Comparison of ENCODE assay signal across 17 cellular contexts in genomic region chr20:11324990-11325389, GRCh38.
DNase-seq lines count a peak whose midpoint lies in the region; ATAC-seq and TF ChIP-seq lines count a peak whose summit lies in the region.
"Had no signal": no experiment of that assay in that cellular context is flagged by ENCODE, and none has a peak within 500 bp of the region (broad histone marks: within the 10 kb centered on the region; RNA-seq: fewer than 3 reads in every experiment).

No MANE protein-coding gene starts in this region.

- H2AFZ ChIP-seq in mammary epithelial cell (ENCODE audit: low read depth, low read length), result peak overlapping the region; percentile 40
- H2AFZ ChIP-seq: GM23248 had no signal

- no peaks in the 10 kb centered on the region for H4K20me1 ChIP-seq in mammary epithelial cell (ENCODE audit: insufficient read depth, low read length)

- no peak overlapping the region for H3K4me3 Mint-ChIP-seq in MCF 10A (ENCODE audit: unreplicated experiment)
- H3K4me3 Mint-ChIP-seq: CD4-positive, alpha-beta T cell had no signal

- peak; percentile 90 for DNase-seq in mammary epithelial cell
- no peak for DNase-seq in MCF 10A (ENCODE audit: unreplicated experiment)
- DNase-seq in epithelial cell of esophagus (ENCODE audit: low read depth), result peak; percentile 77
- DNase-seq in kidney glomerular epithelial cell (lab: John Stamatoyannopoulos, UW), result peak; percentile 42
- DNase-seq in GM13977 (ENCODE audit: low spot score), result no peak
- no peak for DNase-seq in body of pancreas
- no peak for DNase-seq in activated CD4-positive, alpha-beta T cell treated with anti-CD3 and anti-CD28 coated beads, Interleukin-2, amount 50 U/mL, for 1 hour
- DNase-seq: AML-193; Caco-2; CD4-positive, alpha-beta T cell; GDM1; GM23248 had no signal

- no peaks in the 10 kb centered on the region for H3K4me1 Mint-ChIP-seq in MCF 10A (ENCODE audit: insufficient read depth, unreplicated experiment)

- H3K27me3 ChIP-seq in mammary epithelial cell (ENCODE audit: insufficient read depth, low read length) (no peaks in the 10 kb centered on the region), body of pancreas (no peaks in the 10 kb centered on the region)

- peaks cover 23% of the 10 kb centered on the region for H3K9me3 Mint-ChIP-seq in MCF 10A (ENCODE audit: unreplicated experiment)

- H3K4me1 ChIP-seq in mammary epithelial cell (ENCODE audit: insufficient read depth, low read length) (peaks cover 3% of the 10 kb centered on the region), body of pancreas (no peaks in the 10 kb centered on the region)
- H3K4me1 ChIP-seq: A549, Caco-2 had no signal

- ATAC-seq in GM18868 (IDR thresholded peaks at IDR 0.05; ENCODE audit: unreplicated experiment) (no peak), body of pancreas (no peak)
- ATAC-seq: A549 had no signal

- intact Hi-C loops in mammary epithelial cell (cut with micrococcal nuclease), result no loop called here
- intact Hi-C loops in MCF 10A (cut with micrococcal nuclease), result no loop called here
- intact Hi-C loops in body of pancreas (cut with DNase I), result no loop called here

- in situ Hi-C loops in mammary epithelial cell (cut with MboI; ENCODE audit: low sequenced_read_pairs in 2 of 2), result no loop called here
- in situ Hi-C loops in GM13977 (cut with MboI; ENCODE audit: low pct_unique_long_range_greater_than_20kb, low sequenced_read_pairs, unreplicated experiment), result no loop called here

- no peaks in the 10 kb centered on the region for H3K9me3 ChIP-seq in mammary epithelial cell (replicated peaks; ENCODE audit: insufficient read depth, low read length)
- no peaks in the 10 kb centered on the region for H3K9me3 ChIP-seq in body of pancreas
- H3K9me3 ChIP-seq: HAP-1 had no signal

- no peaks in the 10 kb centered on the region for H3K79me2 ChIP-seq in mammary epithelial cell (ENCODE audit: insufficient read depth, low read length)

- H3K4me3 ChIP-seq in mammary epithelial cell (replicated peaks in 1 of 3; ENCODE audit: insufficient read depth in 1 of 3, low read depth in 2 of 3, low read length in 3 of 3) (no peak overlapping the region), epithelial cell of esophagus (ENCODE audit: low read length) (no peak overlapping the region), body of pancreas (no peak overlapping the region)
- H3K4me3 ChIP-seq: A549, GM23248, HAP-1 had no signal

- H3K36me3 Mint-ChIP-seq in MCF 10A (ENCODE audit: insufficient read depth, unreplicated experiment), result no peaks in the 10 kb centered on the region

- WGBS in mammary epithelial cell (ENCODE audit: low coverage, missing lambda C conversion rate), result 44% methylated on average over 4 of the region's 4 CpGs
- WGBS in body of pancreas, 2 donors, result 80 to 88% methylated on average over 4 of the region's 4 CpGs

- BruUV-seq in mammary epithelial cell (replicated peaks; lab: Mats Ljungman, UMichigan) (no TSS peak), MCF 10A (replicated peaks; lab: Mats Ljungman, UMichigan) (no TSS peak)

- H3K27ac ChIP-seq in mammary epithelial cell (ENCODE audit: insufficient read depth, low read depth, low read length), result no peak overlapping the region
- no peak overlapping the region for H3K27ac ChIP-seq in body of pancreas
- H3K27ac ChIP-seq: 22Rv1, A549, C4-2B, GM23248 had no signal

- dilution Hi-C loops in mammary epithelial cell (cut with HindIII; ENCODE audit: low sequenced_read_pairs), result no loop called here

- TF ChIP-seq CTCF in mammary epithelial cell (conservative IDR thresholded peaks at IDR 0.05 in 1 of 2, IDR thresholded peaks at IDR 0.05 in 1 of 2; ENCODE audit: extremely low read depth in 1 of 2, insufficient read depth in 1 of 2, low read depth in 1 of 2, low read length in 2 of 2) (no peak), MCF 10A (IDR thresholded peaks at IDR 0.05; ENCODE audit: unreplicated experiment) (no peak), epithelial cell of esophagus (IDR thresholded peaks at IDR 0.05; ENCODE audit: insufficient read depth, low read depth, low read length, missing control alignments) (no peak), GM13977 (IDR thresholded peaks at IDR 0.05; ENCODE audit: extremely low read depth, insufficient read depth, missing control alignments) (no peak), body of pancreas (IDR thresholded peaks at IDR 0.05) (no peak)

- H3K27ac Mint-ChIP-seq in MCF 10A (ENCODE audit: low read depth, unreplicated experiment), result no peak overlapping the region
- H3K27ac Mint-ChIP-seq: CD4-positive, alpha-beta T cell had no signal

- CTCF ChIA-PET in mammary epithelial cell (lab: Charles Lee; ENCODE audit: low non-redundant PET) (no interaction called here), MCF 10A (lab: Yijun Ruan, JAX) (no interaction called here)

- no peak overlapping the region for H3K4me2 ChIP-seq in mammary epithelial cell (ENCODE audit: insufficient read depth, low read depth, low read length)
- H3K4me2 ChIP-seq: A549 had no signal

- POLR2A ChIA-PET in MCF 10A (lab: Yijun Ruan, JAX), result interaction anchor here (0.5 kb wide), 1 partner anchor 11 kb away, joined by 3 read pairs; no protein-coding TSS in a partner anchor

- H3K9ac ChIP-seq in mammary epithelial cell (ENCODE audit: insufficient read depth, low read length), result no peak overlapping the region
- H3K9ac ChIP-seq: GM23248 had no signal

- H3K27me3 Mint-ChIP-seq in MCF 10A (ENCODE audit: insufficient read depth, unreplicated experiment), result no peaks in the 10 kb centered on the region
- H3K27me3 Mint-ChIP-seq: CD4-positive, alpha-beta T cell had no signal

- no peaks in the 10 kb centered on the region for H3K36me3 ChIP-seq in mammary epithelial cell (ENCODE audit: insufficient read depth, low read length)
- H3K36me3 ChIP-seq in body of pancreas (replicated peaks in 1 of 2; ENCODE audit: insufficient read depth in 1 of 2, low read depth in 2 of 2), result no peaks in the 10 kb centered on the region
- H3K36me3 ChIP-seq: HAP-1 had no signal

- no peak for TF ChIP-seq POLR2A in body of pancreas (IDR thresholded peaks at IDR 0.05)

Comparison
In these comparisons a context has a peak if more than half of its experiments do, and no peak if none do; other contexts are left out.
1. DNase-seq: peak in mammary epithelial cell (single experiment), epithelial cell of esophagus (single experiment) and kidney glomerular epithelial cell (single experiment); none in MCF 10A (single experiment), GM13977 (single experiment), body of pancreas (0 of 4) and activated CD4-positive, alpha-beta T cell treated with anti-CD3 and anti-CD28 coated beads, Interleukin-2, amount 50 U/mL, for 1 hour (single experiment).